Comparison of ENCODE assay signal across 8 cellular contexts in the genomic region with DNA sequence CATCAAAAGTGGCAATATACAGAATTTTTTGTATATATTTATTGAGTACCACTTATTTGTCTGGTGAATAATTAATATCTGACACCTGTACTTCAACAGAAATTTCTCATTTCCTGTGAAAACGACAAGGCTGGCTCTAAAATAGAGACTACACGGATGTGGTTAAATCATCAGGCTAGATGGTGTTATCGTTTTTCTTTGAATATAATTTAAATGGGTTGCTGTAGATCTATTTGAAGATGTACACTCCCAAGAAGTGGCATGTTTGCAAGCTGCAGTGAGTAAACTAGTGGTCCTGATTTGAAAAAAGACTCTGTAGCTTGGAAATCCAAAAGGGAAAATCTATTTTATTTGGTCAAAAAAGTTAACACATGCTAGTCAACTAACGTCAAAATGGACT. TPM values are rescaled to one million over a fixed set of nuclear protein-coding genes. Genes with fewer than 3 reads are reported as not detected.
DNase-seq lines count a peak whose midpoint lies in the region; ATAC-seq, FAIRE-seq and TF ChIP-seq lines count a peak whose summit lies in the region.

No MANE protein-coding gene starts in this region.

- H3K27ac ChIP-seq in OCI-LY1 (ENCODE audit: low read depth, low read length, poor library complexity, severe bottlenecking) (peak overlapping the region; percentile 87), pancreas (no peak overlapping the region)

- peak overlapping the region; percentile 39 for H3K4me3 ChIP-seq in OCI-LY1 (ENCODE audit: low read depth, low read length, poor library complexity, severe bottlenecking)
- H3K4me3 ChIP-seq in pancreas, result no peak overlapping the region

- POLR2A ChIA-PET in GM10248 (lab: Yijun Ruan, JAX), result no interaction called here

- H3K9me2 ChIP-seq in OCI-LY1 (ENCODE audit: low read depth, low read length), result no peaks in the 10 kb centered on the region

- DNase-seq in pancreas (no peak), GOT3 (lab: John Stamatoyannopoulos, UW) (no peak), mesothelial cell of epicardium (ENCODE audit: low spot score in 2 of 2, unreplicated experiment in 2 of 2) (no peak), middle frontal gyrus (ENCODE audit: extremely low spot score, low spot score) (no peak), GM10248 (ENCODE audit: extremely low spot score) (no peak)

- 36 to 42% methylated on average over 4 of the region's 4 CpGs for WGBS in pancreas, 2 donors

- H3K9me3 ChIP-seq in OCI-LY1 (ENCODE audit: low read length) (no peaks in the 10 kb centered on the region), pancreas (no peaks in the 10 kb centered on the region)

- CTCF ChIA-PET in GM10248 (lab: Yijun Ruan, JAX), result no interaction called here

- no peaks in the 10 kb centered on the region for H3F3A ChIP-seq in OCI-LY1 (ENCODE audit: insufficient read depth, low read length)

- TF ChIP-seq CTCF in OCI-LY1 (IDR thresholded peaks at IDR 0.05; ENCODE audit: low read length) (no peak), pancreas (IDR thresholded peaks at IDR 0.05) (no peak), mesothelial cell of epicardium (IDR thresholded peaks at IDR 0.05; ENCODE audit: unreplicated experiment) (no peak), GM10248 (IDR thresholded peaks at IDR 0.05; ENCODE audit: control extremely low read depth, extremely low read depth, low read depth, missing control alignments) (no peak)

- H3K27me3 ChIP-seq in OCI-LY1 (ENCODE audit: insufficient read depth, low read length) (no peaks in the 10 kb centered on the region), pancreas (no peaks in the 10 kb centered on the region)

- no peaks in the 10 kb centered on the region for H3K4me1 Mint-ChIP-seq in mesothelial cell of epicardium

- H3K4me3 Mint-ChIP-seq in mesothelial cell of epicardium, result no peak overlapping the region

- H4K20me1 ChIP-seq in OCI-LY1 (ENCODE audit: insufficient read depth, low read length), result no peaks in the 10 kb centered on the region

- H3K36me3 Mint-ChIP-seq in mesothelial cell of epicardium, result no peaks in the 10 kb centered on the region

- peaks cover 18% of the 10 kb centered on the region for H3K27me3 Mint-ChIP-seq in mesothelial cell of epicardium (ENCODE audit: low read depth)

- H3K4me1 ChIP-seq in OCI-LY1 (ENCODE audit: insufficient read depth, low read length, severe bottlenecking) (peaks cover 50% of the 10 kb centered on the region), pancreas (no peaks in the 10 kb centered on the region)

- intact Hi-C loops in pancreas (cut with DNase I), result no loop called here

- H3K4me2 ChIP-seq in OCI-LY1 (ENCODE audit: low read length), result peak overlapping the region; percentile 71

- H3K9ac ChIP-seq in OCI-LY1 (ENCODE audit: low read length), result peak overlapping the region; percentile 65

- H3K36me3 ChIP-seq in OCI-LY1 (ENCODE audit: insufficient read depth, low read length) (peaks cover 35% of the 10 kb centered on the region), pancreas (no peaks in the 10 kb centered on the region)

- ATAC-seq in GM18909 (IDR thresholded peaks at IDR 0.05; ENCODE audit: poor library complexity, unreplicated experiment), result peak; percentile 80
- peak; percentile 62 for ATAC-seq in HG02759 (IDR thresholded peaks at IDR 0.05; ENCODE audit: unreplicated experiment)
- no peak for ATAC-seq in pancreas

- no peak overlapping the region for H2AFZ ChIP-seq in OCI-LY1 (ENCODE audit: low read length)

- H3K27ac Mint-ChIP-seq in mesothelial cell of epicardium, result no peak overlapping the region

- H3K9me3 Mint-ChIP-seq in mesothelial cell of epicardium, result no peaks in the 10 kb centered on the region

- H3K79me2 ChIP-seq in OCI-LY1 (ENCODE audit: insufficient read depth, low read length), result no peaks in the 10 kb centered on the region

- FAIRE-seq in pancreas (lab: Jason Lieb, UNC), result peak; percentile 13

RNA-seq across cellular contexts. Expression of gene ST8SIA4, which starts 13.9 kb away (rescaled TPM):
- total RNA-seq in pancreas (1 to 10 TPM in 3 of 6 donors, under 1 TPM in 3; 0.51 to 5.7 (median 1.3) TPM), mesothelial cell of epicardium (6.6 to 9.7 TPM (median 9.6 TPM) in 3 replicates)
- under 1 TPM; 0.34 to 0.80 TPM for polyA plus RNA-seq in pancreas

Comparison
In these comparisons a context has a peak if more than half of its experiments do, and no peak if none do; other contexts are left out.
1. ATAC-seq: peak in GM18909 (single experiment) and HG02759 (single experiment); none in pancreas (0 of 4).